20 cellular contexts compared by ENCODE assay signal in the genomic region with DNA sequence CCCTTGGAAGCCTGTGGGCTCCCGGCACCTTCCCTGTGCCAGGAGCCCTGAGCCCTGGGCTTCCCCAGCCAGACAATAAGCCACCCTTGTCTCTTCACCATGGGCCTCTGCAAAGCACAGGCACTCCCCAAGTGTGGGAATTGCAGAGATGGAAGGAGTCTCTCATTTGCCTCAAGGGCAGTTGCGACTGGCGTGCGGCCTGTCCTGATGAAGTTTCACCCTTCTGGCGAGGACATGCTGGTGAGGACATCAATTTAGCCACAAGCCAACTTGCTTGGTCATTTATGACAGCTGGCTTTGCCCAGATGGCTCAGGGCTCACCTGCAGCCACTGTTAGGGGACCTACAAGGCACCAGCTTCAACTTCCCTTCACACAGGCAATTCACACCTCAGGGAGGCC.
A peak's percentile ranks its signal among the peaks of the same experiment; 100 is the strongest.
DNase-seq lines count a peak whose midpoint lies in the region; ATAC-seq, FAIRE-seq and TF ChIP-seq lines count a peak whose summit lies in the region.
"Had no signal": no experiment of that assay in that cellular context is flagged by ENCODE, and none has a peak within 500 bp of the region (broad histone marks: within the 10 kb centered on the region; RNA-seq: fewer than 3 reads in every experiment).

No MANE protein-coding gene starts in this region.

- H3K27ac ChIP-seq in A549: peak overlapping the region; percentile 73 to 88
- H3K27ac ChIP-seq in HEK293 (ENCODE audit: extremely low read depth, low read depth, low read length): peak overlapping the region; percentile 38; the same call in 1 of the 2 replicates
- H3K27ac ChIP-seq in SU-DHL-6 (ENCODE audit: low read depth, low read length): peak overlapping the region; percentile 95
- H3K27ac ChIP-seq in neuronal stem cell (replicated peaks; ENCODE audit: low read length): no peak overlapping the region
- H3K27ac ChIP-seq: adrenal gland had no signal

- H3K79me2 ChIP-seq in SU-DHL-6 (ENCODE audit: insufficient read depth, low read length): no peaks in the 10 kb centered on the region

- peaks cover 3% of the 10 kb centered on the region for H3K27me3 Mint-ChIP-seq in activated T-helper 17 cell treated with anti-CD3 and anti-CD28 coated beads, Interleukin-2, amount 50 U/mL, for 72 hours
- H3K27me3 Mint-ChIP-seq: central memory CD8-positive, alpha-beta T cell; effector memory CD8-positive, alpha-beta T cell had no signal

- TF ChIP-seq POLR2A in A549 (IDR thresholded peaks at IDR 0.05; ENCODE audit: low read length): no peak

- H3K36me3 ChIP-seq in HEK293 (ENCODE audit: control insufficient read depth in 2 of 2, insufficient read depth in 1 of 2, low read length in 2 of 2) (no peaks in the 10 kb centered on the region), SU-DHL-6 (ENCODE audit: low read length) (no peaks in the 10 kb centered on the region), neuronal stem cell (replicated peaks in 1 of 2; ENCODE audit: control insufficient read depth in 2 of 2, insufficient read depth in 2 of 2, low read length in 2 of 2) (no peaks in the 10 kb centered on the region)
- H3K36me3 ChIP-seq: adrenal gland had no signal

- H2AFZ ChIP-seq in SU-DHL-6 (ENCODE audit: low read depth, low read length, severe bottlenecking): no peak overlapping the region
- no peak overlapping the region for H2AFZ ChIP-seq in neuronal stem cell (ENCODE audit: low read length)

- no peak overlapping the region for H3K14ac ChIP-seq in neuronal stem cell (ENCODE audit: low read length)

- DNase-seq in A549 (ENCODE audit: low read depth in 1 of 2, low spot score in 1 of 2) (no peak), neuronal stem cell (ENCODE audit: low spot score) (no peak), cerebellar nuclear complex (lab: John Stamatoyannopoulos, UW) (no peak), COLO829 (ENCODE audit: low spot score) (no peak)
- no peak for DNase-seq in activated naive CD4-positive, alpha-beta T cell treated with Interleukin-2 at 50 U/mL for 16 hours
- DNase-seq: COR-L47; effector memory CD8-positive, alpha-beta T cell; hippocampal formation; NCI-H1048; NCI-H2081; NCI-H510A; nephron progenitor cell had no signal

- peak overlapping the region; percentile 78 for H2AK5ac ChIP-seq in neuronal stem cell (ENCODE audit: low read depth, low read length)

- no peak overlapping the region for H3K4me3 ChIP-seq in A549
- no peak overlapping the region for H3K4me3 ChIP-seq in HEK293 (ENCODE audit: low read depth, low read length)
- no peak overlapping the region for H3K4me3 ChIP-seq in SU-DHL-6 (ENCODE audit: insufficient read depth, low read length, poor library complexity, severe bottlenecking)
- H3K4me3 ChIP-seq in neuronal stem cell (ENCODE audit: low read length in 2 of 2): no peak overlapping the region
- H3K4me3 ChIP-seq: adrenal gland had no signal

- H3K4me2 ChIP-seq in A549: peak overlapping the region; percentile 51
- H3K4me2 ChIP-seq in SU-DHL-6 (ENCODE audit: low read depth, low read length, poor library complexity, severe bottlenecking): peak overlapping the region; percentile 78
- no peak overlapping the region for H3K4me2 ChIP-seq in neuronal stem cell (ENCODE audit: insufficient read depth, low read length, poor library complexity, severe bottlenecking)

- H3K23ac ChIP-seq in neuronal stem cell (ENCODE audit: low read depth, low read length, poor library complexity): peak overlapping the region; percentile 8

- H3K9me3 ChIP-seq in A549: no peaks in the 10 kb centered on the region
- no peaks in the 10 kb centered on the region for H3K9me3 ChIP-seq in HEK293 (ENCODE audit: control insufficient read depth, insufficient read depth, low read depth, low read length)
- no peaks in the 10 kb centered on the region for H3K9me3 ChIP-seq in SU-DHL-6 (ENCODE audit: insufficient read depth, low read length)
- no peaks in the 10 kb centered on the region for H3K9me3 ChIP-seq in neuronal stem cell (replicated peaks in 1 of 2; ENCODE audit: control insufficient read depth in 2 of 2, insufficient read depth in 1 of 2, low read depth in 1 of 2, low read length in 2 of 2)
- H3K9me3 ChIP-seq: adrenal gland had no signal

- H2BK120ac ChIP-seq in neuronal stem cell (ENCODE audit: low read depth, low read length): peak overlapping the region; percentile 39

- H3K79me1 ChIP-seq in neuronal stem cell (ENCODE audit: low read depth, low read length): no peaks in the 10 kb centered on the region

- POLR2A ChIA-PET in A549 (lab: Yijun Ruan, JAX): interaction anchor here (0.6 to 0.7 kb wide), 2 partner anchors 13 to 730 kb away, joined by 3 to 5 read pairs; a partner anchor contains a TSS
- POLR2A ChIA-PET in HEK293 (lab: Yijun Ruan, JAX): no interaction called here

- no peak for TF ChIP-seq CTCF in A549 (IDR thresholded peaks at IDR 0.05)
- TF ChIP-seq CTCF in HEK293 (tag by site-specific recombination; IDR thresholded peaks at IDR 0.05): no peak
- no peak for TF ChIP-seq CTCF in SU-DHL-6 (IDR thresholded peaks at IDR 0.05; ENCODE audit: insufficient read depth, low read length, poor library complexity, severe bottlenecking)

- no peak for ATAC-seq in A549
- ATAC-seq in activated T-helper 17 cell treated with anti-CD3 and anti-CD28 coated beads, Interleukin-2, amount 50 U/mL, for 72 hours (replicated peaks): no peak
- ATAC-seq: effector memory CD8-positive, alpha-beta T cell; stimulated activated naive CD8-positive, alpha-beta T cell treated with anti-CD3 and anti-CD28 coated beads, Interleukin-15, Interleukin-2, amounts not matched to agents 100 U/mL and 50 U/mL, for 24 hours had no signal

- H3K4me3 Mint-ChIP-seq in activated T-helper 17 cell treated with anti-CD3 and anti-CD28 coated beads, Interleukin-2, amount 50 U/mL, for 72 hours: no peak overlapping the region
- H3K4me3 Mint-ChIP-seq: central memory CD8-positive, alpha-beta T cell; effector memory CD8-positive, alpha-beta T cell; nephron progenitor cell had no signal

- TF ChIP-seq EP300 in A549 (IDR thresholded peaks at IDR 0.05): no peak

- H2BK15ac ChIP-seq in neuronal stem cell (ENCODE audit: low read length): peak overlapping the region; percentile 33

- H3K9ac ChIP-seq in SU-DHL-6 (ENCODE audit: low read length) (peak overlapping the region; percentile 56), neuronal stem cell (ENCODE audit: low read depth, low read length, poor library complexity) (no peak overlapping the region)

- H3K4me1 ChIP-seq in A549 (peaks cover 53% of the 10 kb centered on the region), HEK293 (ENCODE audit: control insufficient read depth, insufficient read depth, low read length) (peaks cover 15% of the 10 kb centered on the region), neuronal stem cell (ENCODE audit: control insufficient read depth in 2 of 2, insufficient read depth in 1 of 2, low read depth in 1 of 2, low read length in 2 of 2) (peaks cover 40 to 52% of the 10 kb centered on the region in 2 donors)

- WGBS in A549 (ENCODE audit: missing lambda C conversion rate): 80% methylated on average over 2 of the region's 5 CpGs
- no CpG with 5 or more reads among the region's 5 CpGs for WGBS in neuronal stem cell (ENCODE audit: extremely low coverage in 2 of 2, insufficient read length in 2 of 2, insufficient replicate concordance in 1 of 2), 2 donors

- H3K4me1 Mint-ChIP-seq in activated T-helper 17 cell treated with anti-CD3 and anti-CD28 coated beads, Interleukin-2, amount 50 U/mL, for 72 hours: peaks cover 27% of the 10 kb centered on the region

- H4K91ac ChIP-seq in neuronal stem cell (ENCODE audit: low read depth, low read length, poor library complexity): peak overlapping the region; percentile 41

- no peaks in the 10 kb centered on the region for H4K20me1 ChIP-seq in SU-DHL-6 (ENCODE audit: low read depth, low read length)

- no peaks in the 10 kb centered on the region for H3K9me2 ChIP-seq in SU-DHL-6 (replicated peaks; ENCODE audit: insufficient read depth, low read length)

- H4K8ac ChIP-seq in neuronal stem cell (ENCODE audit: low read depth, low read length): no peak overlapping the region

- H3K4ac ChIP-seq in neuronal stem cell (ENCODE audit: low read length): peak overlapping the region; percentile 15

- H3F3A ChIP-seq in SU-DHL-6 (ENCODE audit: insufficient read depth): peaks cover 22% of the 10 kb centered on the region

- H3K27me3 ChIP-seq in SU-DHL-6 (ENCODE audit: low read length) (no peaks in the 10 kb centered on the region), neuronal stem cell (ENCODE audit: control insufficient read depth in 3 of 3, insufficient read depth in 3 of 3, low read depth in 1 of 3, low read length in 3 of 3) (no peaks in the 10 kb centered on the region)
- H3K27me3 ChIP-seq: adrenal gland had no signal

- no peaks in the 10 kb centered on the region for H3K36me3 Mint-ChIP-seq in activated T-helper 17 cell treated with anti-CD3 and anti-CD28 coated beads, Interleukin-2, amount 50 U/mL, for 72 hours (ENCODE audit: low read depth)

- no peak for FAIRE-seq in A549 (lab: Jason Lieb, UNC)
- FAIRE-seq: G401.6 had no signal

- CTCF ChIA-PET in A549 (lab: Yijun Ruan, JAX): interaction anchor here (1.2 to 2.7 kb wide), 2 partner anchors 586 to 589 kb away, joined by 3 to 8 read pairs; no protein-coding TSS in a partner anchor
- CTCF ChIA-PET in HEK293 (lab: Yijun Ruan, JAX): interaction anchor here (1.0 kb wide), 1 partner anchor 892 kb away, joined by 3 read pairs; no protein-coding TSS in a partner anchor

- no peak overlapping the region for H3K27ac Mint-ChIP-seq in activated T-helper 17 cell treated with anti-CD3 and anti-CD28 coated beads, Interleukin-2, amount 50 U/mL, for 72 hours
- H3K27ac Mint-ChIP-seq: activated T-helper 2 cell treated with anti-CD3 and anti-CD28 coated beads, Interferon-gamma antibody, Interleukin-2, Interleukin-4, amounts not matched to agents 10 μg/mL and 5 μg/mL and 100 μg/mL, durations not matched to agents 14 hours and 24 hours and 36 hours; effector memory CD8-positive, alpha-beta T cell; nephron progenitor cell had no signal

- H2BK12ac ChIP-seq in neuronal stem cell (ENCODE audit: low read length): peak overlapping the region; percentile 91

- TF ChIP-seq RAD21 in A549 (conservative IDR thresholded peaks at IDR 0.05 in 1 of 2, IDR thresholded peaks at IDR 0.05 in 1 of 2): no peak

- H3K9me3 Mint-ChIP-seq in activated T-helper 17 cell treated with anti-CD3 and anti-CD28 coated beads, Interleukin-2, amount 50 U/mL, for 72 hours: no peaks in the 10 kb centered on the region
- H3K9me3 Mint-ChIP-seq: activated T-helper 2 cell treated with anti-CD3 and anti-CD28 coated beads, Interferon-gamma antibody, Interleukin-2, Interleukin-4, amounts not matched to agents 10 μg/mL and 5 μg/mL and 100 μg/mL, durations not matched to agents 14 hours and 24 hours and 36 hours; central memory CD8-positive, alpha-beta T cell; effector memory CD8-positive, alpha-beta T cell; nephron progenitor cell had no signal

- peak overlapping the region; percentile 81 for H3K18ac ChIP-seq in neuronal stem cell (ENCODE audit: low read length)

- H2BK5ac ChIP-seq in neuronal stem cell (ENCODE audit: low read length): peak overlapping the region; percentile 56

TF ChIP-seq in A549, 52 proteins besides CTCF, POLR2A, EP300 and RAD21 (continues in another document):
- no peak for TF ChIP-seq CHD2 (IDR thresholded peaks at IDR 0.05; ENCODE audit: low read length, partially characterized antibody)

TF ChIP-seq in HEK293, 187 proteins besides CTCF, POLR2A, EP300 and RAD21 (continues in another document):
- no peak for TF ChIP-seq ZFP37 (tag by site-specific recombination; IDR thresholded peaks at IDR 0.05)
- no peak for TF ChIP-seq KLF8 (tag by site-specific recombination; IDR thresholded peaks at IDR 0.05)
- TF ChIP-seq ZSCAN16 (tag by site-specific recombination; IDR thresholded peaks at IDR 0.05): no peak
